In the genomic region with DNA sequence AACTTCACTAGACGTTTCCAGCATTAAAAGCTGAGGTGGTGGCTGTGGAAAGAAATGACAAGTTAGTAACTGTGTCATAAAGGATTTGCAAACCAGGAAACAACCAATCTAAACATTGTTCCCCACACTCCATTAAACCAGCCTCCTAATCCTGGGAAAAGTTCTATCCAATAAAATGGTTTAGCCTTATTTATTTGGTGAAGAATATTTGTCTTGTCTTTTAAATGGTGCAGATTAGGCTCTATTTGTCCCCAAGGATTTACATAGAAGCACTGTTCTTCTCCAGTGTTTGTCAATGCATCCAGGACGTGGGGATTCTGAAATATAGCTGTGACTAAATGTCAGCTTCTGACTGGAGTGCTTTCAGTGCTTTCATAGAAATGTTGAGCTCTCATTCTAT, we compare ENCODE assay signal across 20 cellular contexts.
"Had no signal": no experiment of that assay in that cellular context is flagged by ENCODE, and none has a peak within 500 bp of the region (broad histone marks: within the 10 kb centered on the region; RNA-seq: fewer than 3 reads in every experiment).

No MANE protein-coding gene starts in this region.

- DNase-seq: activated CD4-positive, alpha-beta T cell treated with anti-CD3 and anti-CD28 coated beads, Interleukin-2, amount 50 U/mL, for 1 hour; activated CD4-positive, CD25-positive, alpha-beta regulatory T cell treated with anti-CD3 and anti-CD28 coated beads, Interleukin-2, amount 50 U/mL, for 72 hours; activated gamma-delta T cell treated with Interleukin-2 at 50 U/mL for 16 hours; activated T-cell treated with anti-CD3 and anti-CD28 coated beads, Interleukin-2, amount 50 U/mL, for 1 hour; aorta; caudate nucleus; effector CD4-positive, alpha-beta T cell; foreskin keratinocyte; immature natural killer cell; left lung; natural killer cell; ovary; stimulated activated CD4-positive, alpha-beta T cell treated with anti-CD3 and anti-CD28 coated beads, Interleukin-2, amount 100 ng/mL, for 48 hours; stimulated activated CD8-positive, alpha-beta memory T cell treated with anti-CD3 and anti-CD28 coated beads, Interleukin-4, amount 100 ng/mL, for 48 hours; stimulated activated naive B cell treated with anti-CD40 and anti-IgM and Interleukin-4, amounts not matched to agents 10 μg/mL and 1 μg/mL and 100 μg/mL, for 72 hours; testis; uterus; WERI-Rb-1 had no signal

- H3K27ac ChIP-seq: foreskin keratinocyte, left lung, ovary, testis, uterus, WERI-Rb-1 had no signal

- H3K27me3 ChIP-seq: foreskin keratinocyte, left lung, ovary, testis, uterus had no signal

- H3K4me3 ChIP-seq: left lung, lung, ovary, testis, uterus had no signal

- H3K4me1 ChIP-seq: left lung, testis, uterus had no signal

- H3K36me3 ChIP-seq: left lung, ovary, uterus, WERI-Rb-1 had no signal

- ATAC-seq: left lung; natural killer cell; sciatic nerve; stimulated activated naive B cell treated with anti-CD40 and anti-IgM and Interleukin-4, amounts not matched to agents 10 μg/mL and 1 μg/mL and 100 μg/mL, for 72 hours had no signal

- H3K9me3 ChIP-seq: ovary, testis, uterus had no signal
